ENCODE assay signal across 8 cellular contexts in genomic region chr7:94654764-94655561, GRCh38. TPM values are rescaled to one million over a fixed set of nuclear protein-coding genes. Genes with fewer than 3 reads are reported as not detected.
DNase-seq lines count a peak whose midpoint lies in the region; ATAC-seq and TF ChIP-seq lines count a peak whose summit lies in the region.

No MANE protein-coding gene starts in this region.

- peak overlapping the region; percentile 68 for H3K4me2 ChIP-seq in Karpas-422 (ENCODE audit: low read depth, low read length, poor library complexity, severe bottlenecking)

- ATAC-seq in activated T-cell treated with anti-CD3 and anti-CD28 coated beads, Interleukin-2, amount 50 U/mL, for 4 hours = no peak
- ATAC-seq in HG03378 (IDR thresholded peaks at IDR 0.05; ENCODE audit: unreplicated experiment) = no peak
- no peak for ATAC-seq in GM19467 (IDR thresholded peaks at IDR 0.05; ENCODE audit: unreplicated experiment)
- no peak for ATAC-seq in GM21447 (IDR thresholded peaks at IDR 0.05; ENCODE audit: unreplicated experiment)

- peak overlapping the region; percentile 92 for H3K27ac Mint-ChIP-seq in osteocyte (ENCODE audit: unreplicated experiment)

- no peaks in the 10 kb centered on the region for H3K9me3 Mint-ChIP-seq in activated T-cell treated with anti-CD3 and anti-CD28 coated beads, Interleukin-2, amount 50 U/mL, for 4 hours
- no peaks in the 10 kb centered on the region for H3K9me3 Mint-ChIP-seq in osteocyte (ENCODE audit: unreplicated experiment)

- H3K36me3 ChIP-seq in Karpas-422 (ENCODE audit: insufficient read depth, low read length) = no peaks in the 10 kb centered on the region

- H2AFZ ChIP-seq in Karpas-422 (ENCODE audit: low read length) = peak overlapping the region; percentile 52; the same call in 1 of the 2 replicates

- no peaks in the 10 kb centered on the region for H3K27me3 ChIP-seq in Karpas-422 (ENCODE audit: low read length)

- peaks cover 16% of the 10 kb centered on the region for H3K4me1 Mint-ChIP-seq in activated T-cell treated with anti-CD3 and anti-CD28 coated beads, Interleukin-2, amount 50 U/mL, for 4 hours (ENCODE audit: low read depth)
- H3K4me1 Mint-ChIP-seq in osteocyte (ENCODE audit: unreplicated experiment) = peaks cover 33% of the 10 kb centered on the region

- peaks cover 4% of the 10 kb centered on the region; the same call in 1 of the 2 replicates for H4K20me1 ChIP-seq in Karpas-422 (ENCODE audit: insufficient read depth, low read depth, low read length)

- DNase-seq in DMS 273 (lab: John Stamatoyannopoulos, UW; ENCODE audit: unreplicated experiment) (peak; percentile 74), Karpas-422 (peak; percentile 58), glomerular visceral epithelial cell (ENCODE audit: extremely low spot score) (peak; percentile 44), osteocyte (ENCODE audit: extremely low spot score, unreplicated experiment) (no peak)
- no peak for DNase-seq in activated T-cell treated with anti-CD3 and anti-CD28 coated beads, Interleukin-2, amount 50 U/mL, for 4 hours

- no peak for TF ChIP-seq CTCF in osteocyte (IDR thresholded peaks at IDR 0.05)

- H3K4me1 ChIP-seq in Karpas-422 (ENCODE audit: low read length) = peaks cover 18% of the 10 kb centered on the region

- H3K9me3 ChIP-seq in Karpas-422 (ENCODE audit: low read length) = no peaks in the 10 kb centered on the region

- H3K4me3 ChIP-seq in Karpas-422 (ENCODE audit: low read length) = peak overlapping the region; percentile 65

- H3K9ac ChIP-seq in Karpas-422 (ENCODE audit: low read length) = peak overlapping the region; percentile 74

- H3K27me3 Mint-ChIP-seq in activated T-cell treated with anti-CD3 and anti-CD28 coated beads, Interleukin-2, amount 50 U/mL, for 4 hours (ENCODE audit: low read depth) = peaks cover 44% of the 10 kb centered on the region
- no peaks in the 10 kb centered on the region for H3K27me3 Mint-ChIP-seq in osteocyte (ENCODE audit: unreplicated experiment)

- no peaks in the 10 kb centered on the region for H3K9me2 ChIP-seq in Karpas-422 (replicated peaks; ENCODE audit: insufficient read depth, low read length)

- no peak overlapping the region for H3K27ac ChIP-seq in Karpas-422 (ENCODE audit: low read length)

- H3K4me3 Mint-ChIP-seq in activated T-cell treated with anti-CD3 and anti-CD28 coated beads, Interleukin-2, amount 50 U/mL, for 4 hours = peak overlapping the region; percentile 74
- peak overlapping the region; percentile 90 for H3K4me3 Mint-ChIP-seq in osteocyte (ENCODE audit: unreplicated experiment)

- no peaks in the 10 kb centered on the region for H3K36me3 Mint-ChIP-seq in activated T-cell treated with anti-CD3 and anti-CD28 coated beads, Interleukin-2, amount 50 U/mL, for 4 hours (ENCODE audit: insufficient read depth)
- H3K36me3 Mint-ChIP-seq in osteocyte (ENCODE audit: unreplicated experiment) = peaks cover 2% of the 10 kb centered on the region

- peaks cover 17% of the 10 kb centered on the region for H3K79me2 ChIP-seq in Karpas-422 (ENCODE audit: low read length)

RNA-seq across cellular contexts. Expression of gene SGCE, which starts 1.0 kb away (rescaled TPM):
- 26.4 and 39.8 TPM in 2 replicates for total RNA-seq in Karpas-422 (2014; rRNA removed; shearing (Covaris generic); ENCODE audit: low replicate concordance)
- total RNA-seq in activated T-cell treated with anti-CD3 and anti-CD28 coated beads, Interleukin-2, amount 50 U/mL, for 4 hours = under 1 TPM; 0.45 to 0.73 (median 0.63) TPM
- 85.6 and 96.8 TPM in 2 replicates for total RNA-seq in osteocyte

Comparison
In these comparisons a context has a peak if more than half of its experiments do, and no peak if none do; other contexts are left out.
1. DNase-seq: peak in DMS 273 (single experiment), Karpas-422 (single experiment) and glomerular visceral epithelial cell (single experiment); none in activated T-cell treated with anti-CD3 and anti-CD28 coated beads, Interleukin-2, amount 50 U/mL, for 4 hours (single experiment) and osteocyte (single experiment).
2. RNA of gene SGCE, which starts 1.0 kb away (total RNA-seq): 85.6 to 96.8 TPM in osteocyte and 26.4 to 39.8 TPM in Karpas-422; 0.45 to 0.73 TPM in activated T-cell treated with anti-CD3 and anti-CD28 coated beads, Interleukin-2, amount 50 U/mL, for 4 hours; every median in the first group is over 10 times any median in the second.